In the genomic region with DNA sequence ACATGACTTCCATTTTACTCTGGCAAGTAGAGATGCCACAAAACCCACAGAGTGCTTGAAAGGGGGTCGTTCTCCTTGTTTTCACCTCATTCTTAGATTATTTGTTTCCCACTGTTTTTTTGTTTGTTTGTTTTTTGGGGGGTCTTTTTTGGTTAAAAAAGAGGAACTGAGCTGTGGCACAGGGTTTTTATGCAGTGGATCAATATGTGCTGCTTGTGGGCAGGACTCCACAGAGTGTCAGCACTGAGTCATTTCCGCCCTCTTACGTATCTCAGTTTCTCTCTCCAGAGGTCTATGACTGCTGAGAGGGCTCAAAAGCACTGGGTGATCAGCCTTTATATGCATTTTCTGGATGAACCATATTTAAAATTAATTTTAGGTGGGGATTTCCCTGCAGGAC, we compare ENCODE assay signal across 19 cellular contexts.
"Had no signal": no experiment of that assay in that cellular context is flagged by ENCODE, and none has a peak within 500 bp of the region (broad histone marks: within the 10 kb centered on the region; RNA-seq: fewer than 3 reads in every experiment).

No MANE protein-coding gene starts in this region.

- ATAC-seq: esophagus mucosa; natural killer cell treated with Interleukin-12 subunit alpha and Interleukin-12 subunit beta and Interleukin-15 and Interleukin-18, amount 100 ng/mL, for 72 hours had no signal

- H3K27ac ChIP-seq: sigmoid colon, testis, uterus had no signal

- H3K36me3 ChIP-seq: sigmoid colon, uterus had no signal

- H3K4me1 ChIP-seq: sigmoid colon, testis, uterus had no signal

- H3K4me3 ChIP-seq: sigmoid colon, smooth muscle cell, testis, uterus had no signal

- H3K27me3 ChIP-seq: sigmoid colon, testis, uterus had no signal

- H3K4me3 Mint-ChIP-seq: activated naive CD8-positive, alpha-beta T cell treated with anti-CD3 and anti-CD28 coated beads for 36 hours; natural killer cell treated with Interleukin-12 subunit alpha and Interleukin-12 subunit beta and Interleukin-15 and Interleukin-18, amount 100 ng/mL, for 72 hours had no signal

- H3K27ac Mint-ChIP-seq: activated naive CD8-positive, alpha-beta T cell treated with anti-CD3 and anti-CD28 coated beads for 36 hours; natural killer cell treated with Interleukin-12 subunit alpha and Interleukin-12 subunit beta and Interleukin-15 and Interleukin-18, amount 100 ng/mL, for 72 hours; progenitor cell of endocrine pancreas had no signal

- H3K27me3 Mint-ChIP-seq: activated naive CD8-positive, alpha-beta T cell treated with anti-CD3 and anti-CD28 coated beads for 36 hours; natural killer cell treated with Interleukin-12 subunit alpha and Interleukin-12 subunit beta and Interleukin-15 and Interleukin-18, amount 100 ng/mL, for 72 hours; progenitor cell of endocrine pancreas had no signal

- DNase-seq: activated CD4-positive, alpha-beta T cell treated with anti-CD3 and anti-CD28 coated beads, Interleukin-2, amount 50 U/mL, for 4 hours; activated naive CD4-positive, alpha-beta T cell treated with Interleukin-2 at 50 U/mL for 16 hours; activated naive CD8-positive, alpha-beta T cell treated with anti-CD3 and anti-CD28 coated beads for 36 hours; activated T-cell treated with anti-CD3 and anti-CD28 coated beads, Interleukin-2, amount 50 U/mL, for 48 hours; central memory CD4-positive, alpha-beta T cell; effector memory CD4-positive, alpha-beta T cell; foreskin melanocyte; retina; sigmoid colon; stimulated activated CD4-positive, alpha-beta T cell treated with anti-CD3 and anti-CD28 coated beads, Interleukin-15, amount 100 ng/mL, for 24 hours; stimulated activated CD8-positive, alpha-beta memory T cell treated with anti-CD3 and anti-CD28 coated beads, Interleukin-4, amount 100 ng/mL, for 48 hours; stimulated activated naive CD4-positive, alpha-beta T cell; testis; trophoblast cell; uterus had no signal

- H3K4me2 ChIP-seq: smooth muscle cell had no signal

- H3K36me3 Mint-ChIP-seq: activated naive CD8-positive, alpha-beta T cell treated with anti-CD3 and anti-CD28 coated beads for 36 hours had no signal

- H3K9me3 ChIP-seq: testis, uterus had no signal

- H3K4me1 Mint-ChIP-seq: activated naive CD8-positive, alpha-beta T cell treated with anti-CD3 and anti-CD28 coated beads for 36 hours had no signal
